ENCODE assay signal across 9 cellular contexts in genomic region chr7:28958235-28958945, GRCh38. TPM values are rescaled to one million over a fixed set of nuclear protein-coding genes. Genes with fewer than 3 reads are reported as not detected.
DNase-seq lines count a peak whose midpoint lies in the region; ATAC-seq, FAIRE-seq and TF ChIP-seq lines count a peak whose summit lies in the region.
"Had no signal": no experiment of that assay in that cellular context is flagged by ENCODE, and none has a peak within 500 bp of the region (broad histone marks: within the 10 kb centered on the region; RNA-seq: fewer than 3 reads in every experiment).

Gene TRIL (minus strand): TSS chr7:28958330. CDS start chr7:28958046, 284 bp downstream.

- H3K27me3 ChIP-seq in duodenal mucosa (ENCODE audit: control insufficient read depth in 1 of 2, insufficient read depth in 2 of 2, low read length in 2 of 2): peaks cover 6 to 9% of the 10 kb centered on the region in 2 donors
- no peaks in the 10 kb centered on the region for H3K27me3 ChIP-seq in HepG2 (ENCODE audit: control insufficient read depth in 1 of 2, insufficient read depth in 2 of 2, low read length in 2 of 2)
- no peaks in the 10 kb centered on the region for H3K27me3 ChIP-seq in MM.1S (replicated peaks; ENCODE audit: insufficient read depth, low read length)

- H3K9me3 Mint-ChIP-seq in stimulated activated naive B cell treated with anti-CD40 and anti-IgM and Interleukin-4, amounts not matched to agents 10 μg/mL and 1 μg/mL and 100 μg/mL, for 72 hours: no peaks in the 10 kb centered on the region

- H3K4me2 ChIP-seq in HepG2 (ENCODE audit: low read depth, low read length) (no peak within 1 kb of the TSS), MM.1S (ENCODE audit: low read depth, low read length) (no peak within 1 kb of the TSS)

- H3K27ac ChIP-seq in duodenal mucosa (ENCODE audit: low read depth, low read length) (no peak within 1 kb of the TSS), HepG2 (ENCODE audit: extremely low read length, insufficient read depth, low read length) (no peak within 1 kb of the TSS), MM.1S (ENCODE audit: low read length) (no peak within 1 kb of the TSS)

- peaks cover 21 to 37% of the 10 kb centered on the region in 2 donors for H3K4me1 ChIP-seq in duodenal mucosa (ENCODE audit: control insufficient read depth in 1 of 2, insufficient read depth in 2 of 2, low read length in 2 of 2)
- H3K4me1 ChIP-seq in HepG2 (ENCODE audit: insufficient read depth, low read length): peaks cover 22% of the 10 kb centered on the region
- H3K4me1 ChIP-seq in MM.1S (ENCODE audit: low read length): peaks cover 10% of the 10 kb centered on the region

- peak within 1 kb of the TSS; percentile 64 to 79 for H3K4me3 ChIP-seq in duodenal mucosa (ENCODE audit: low read depth in 1 of 2, low read length in 2 of 2)
- H3K4me3 ChIP-seq in HepG2 (replicated peaks in 1 of 3; ENCODE audit: insufficient read depth in 1 of 3, low read depth in 2 of 3, low read length in 3 of 3): no peak within 1 kb of the TSS
- no peak within 1 kb of the TSS for H3K4me3 ChIP-seq in MM.1S (ENCODE audit: low read length)
- H3K4me3 ChIP-seq: K562 had no signal

- intact Hi-C loops in HepG2 (cut with micrococcal nuclease; ENCODE audit: unreplicated experiment): no loop called here

- H3K9ac ChIP-seq in duodenal mucosa (ENCODE audit: low read depth in 1 of 2, low read length in 2 of 2): peak within 1 kb of the TSS in 1 of 2 donors; percentile 79
- H3K9ac ChIP-seq in HepG2 (ENCODE audit: insufficient read depth, low read depth, low read length): no peak within 1 kb of the TSS
- H3K9ac ChIP-seq in MM.1S (ENCODE audit: low read length): no peak within 1 kb of the TSS

- TF ChIP-seq POLR2A in HepG2 (IDR thresholded peaks at IDR 0.05; ENCODE audit: insufficient read depth in 1 of 2, low read depth in 2 of 2, low read length in 2 of 2): no peak

- peaks cover 18 to 33% of the 10 kb centered on the region in 2 donors for H3K4me1 Mint-ChIP-seq in stimulated activated naive B cell treated with anti-CD40 and anti-IgM and Interleukin-4, amounts not matched to agents 10 μg/mL and 1 μg/mL and 100 μg/mL, for 72 hours

- DNase-seq in DMS153 treated with DMSO at 0.1 percent for 48 hours (lab: John Stamatoyannopoulos, UW; ENCODE audit: unreplicated experiment): peak; percentile 70
- peak; percentile 76 to 79 for DNase-seq in NCI-H524 (lab: John Stamatoyannopoulos, UW)
- no peak for DNase-seq in HepG2 (ENCODE audit: low spot score)
- DNase-seq in stimulated activated naive B cell treated with anti-CD40 and anti-IgM and Interleukin-4, amounts not matched to agents 10 μg/mL and 1 μg/mL and 100 μg/mL, for 72 hours: no peak
- no peak for DNase-seq in OCI-M2 (lab: John Stamatoyannopoulos, UW; ENCODE audit: unreplicated experiment)
- DNase-seq in NCI-H2081 treated with DMSO at 0.1 percent for 48 hours (lab: John Stamatoyannopoulos, UW): no peak
- no peak for DNase-seq in MM.1S

- no TSS peak for BruUV-seq in HepG2 (replicated peaks; lab: Mats Ljungman, UMichigan)

- no peaks in the 10 kb centered on the region for H3K79me2 ChIP-seq in HepG2 (ENCODE audit: insufficient read depth, low read length)
- no peaks in the 10 kb centered on the region for H3K79me2 ChIP-seq in MM.1S (ENCODE audit: low read length)

- peak within 1 kb of the TSS; percentile 88 for H3K27ac Mint-ChIP-seq in stimulated activated naive B cell treated with anti-CD40 and anti-IgM and Interleukin-4, amounts not matched to agents 10 μg/mL and 1 μg/mL and 100 μg/mL, for 72 hours

- H3K27me3 Mint-ChIP-seq in stimulated activated naive B cell treated with anti-CD40 and anti-IgM and Interleukin-4, amounts not matched to agents 10 μg/mL and 1 μg/mL and 100 μg/mL, for 72 hours: peaks cover 53 to 81% of the 10 kb centered on the region in 2 donors

- peaks cover 3% of the 10 kb centered on the region; the same call in 1 of the 2 replicates for H3F3A ChIP-seq in MM.1S (ENCODE audit: insufficient read depth, low read length)

- FAIRE-seq in HepG2 (lab: Jason Lieb, UNC): no peak
- FAIRE-seq: K562 had no signal

- peak within 1 kb of the TSS; percentile 12 to 39 for H3K4me3 Mint-ChIP-seq in stimulated activated naive B cell treated with anti-CD40 and anti-IgM and Interleukin-4, amounts not matched to agents 10 μg/mL and 1 μg/mL and 100 μg/mL, for 72 hours

- no peak for ATAC-seq in HepG2
- ATAC-seq in stimulated activated naive B cell treated with anti-CD40 and anti-IgM and Interleukin-4, amounts not matched to agents 10 μg/mL and 1 μg/mL and 100 μg/mL, for 72 hours (replicated peaks): no peak
- ATAC-seq: K562 had no signal

- WGBS in HepG2 (ENCODE audit: low lambda C conversion rate): 96% methylated on average over 44 of the region's 65 CpGs

- in situ Hi-C loops in HepG2 (cut with HindIII; ENCODE audit: extremely low pct_ligation_motif_present, low pct_unique_long_range_greater_than_20kb): loop anchor here (5.0 to 10.0 kb wide), 2 partner anchors 36 to 146 kb away; no protein-coding TSS in a partner anchor

- no peaks in the 10 kb centered on the region for H3K36me3 Mint-ChIP-seq in stimulated activated naive B cell treated with anti-CD40 and anti-IgM and Interleukin-4, amounts not matched to agents 10 μg/mL and 1 μg/mL and 100 μg/mL, for 72 hours

- no peak for TF ChIP-seq EP300 in HepG2 (IDR thresholded peaks at IDR 0.05; ENCODE audit: low read depth in 2 of 2, low read length in 2 of 2)
- TF ChIP-seq EP300 in HepG2 (CRISPR knock-in tag; IDR thresholded peaks at IDR 0.05; ENCODE audit: borderline replicate concordance): no peak

- H3K36me3 ChIP-seq in duodenal mucosa (ENCODE audit: control insufficient read depth in 1 of 2, insufficient read depth in 2 of 2, low read length in 2 of 2) (no peaks in the 10 kb centered on the region), HepG2 (replicated peaks in 1 of 2; ENCODE audit: control insufficient read depth in 1 of 2, insufficient read depth in 2 of 2, low read length in 2 of 2) (no peaks in the 10 kb centered on the region; a peak in 1 of 5 replicates), MM.1S (replicated peaks; ENCODE audit: insufficient read depth, low read length) (no peaks in the 10 kb centered on the region)

- H3K9me3 ChIP-seq in duodenal mucosa (ENCODE audit: control insufficient read depth in 1 of 2, low read length in 2 of 2) (no peaks in the 10 kb centered on the region), HepG2 (ENCODE audit: low read length) (no peaks in the 10 kb centered on the region), MM.1S (replicated peaks; ENCODE audit: insufficient read depth, low read length) (no peaks in the 10 kb centered on the region)

- no peaks in the 10 kb centered on the region for H4K20me1 ChIP-seq in HepG2 (ENCODE audit: insufficient read depth, low read length)
- no peaks in the 10 kb centered on the region for H4K20me1 ChIP-seq in MM.1S (ENCODE audit: insufficient read depth, low read length)

- TF ChIP-seq CTCF in HepG2 (CRISPR knock-in tag; IDR thresholded peaks at IDR 0.05) (no peak), MM.1S (IDR thresholded peaks at IDR 0.05; ENCODE audit: low read length) (no peak)

- no peaks in the 10 kb centered on the region for H3K9me2 ChIP-seq in MM.1S (replicated peaks; ENCODE audit: insufficient read depth, low read length)

- CTCF ChIA-PET in HepG2 (lab: Yijun Ruan, JAX; ENCODE audit: low intra/inter-chr PET ratio, low total read pairs): no interaction called here

- H2AFZ ChIP-seq in HepG2 (ENCODE audit: low read length) (no peak within 1 kb of the TSS), MM.1S (ENCODE audit: low read length) (no peak within 1 kb of the TSS)

- POLR2A ChIA-PET in HepG2 (lab: Yijun Ruan, JAX): interaction anchor here (2.8 kb wide), 1 partner anchor 142 kb away, joined by 18 read pairs; no protein-coding TSS in a partner anchor

- TF ChIP-seq RAD21 in HepG2 (CRISPR knock-in tag; IDR thresholded peaks at IDR 0.05): no peak

TF ChIP-seq in HepG2, 621 proteins besides CTCF, POLR2A, EP300 and RAD21 (continues in another document):
- TF ChIP-seq SUZ12 (IDR thresholded peaks at IDR 0.05; ENCODE audit: low read depth, low read length) (no peak), KAT2B (IDR thresholded peaks at IDR 0.05; ENCODE audit: borderline replicate concordance, low read depth, low read length) (no peak)

RNA-seq across cellular contexts. Expression of gene TRIL, which starts in this region (rescaled TPM):
- total RNA-seq in HepG2 (2016; rRNA removed; fragmentation: Illumina TruSeq; extraction: Trizol): 0.40 and 0.45 TPM in 2 replicates
- 0.09 and 0.10 TPM in 2 replicates for total RNA-seq in HepG2 (2016; cell fraction: cytosol; rRNA removed; fragmentation: Illumina TruSeq; extraction: Trizol; ENCODE audit: low read depth)
- 0.46 and 0.52 TPM in 2 replicates for total RNA-seq in HepG2 (2016; cell fraction: insoluble cytoplasmic fraction; rRNA removed; fragmentation: Illumina TruSeq; extraction: Trizol)
- 0.38 and 0.49 TPM in 2 replicates for total RNA-seq in HepG2 (2016; cell fraction: membrane; rRNA removed; fragmentation: Illumina TruSeq; extraction: Trizol)
- total RNA-seq in HepG2 (2016; cell fraction: nucleus; rRNA removed; fragmentation: Illumina TruSeq; extraction: Trizol): 0.50 and 0.81 TPM in 2 replicates
- 0.18 and 0.26 TPM in 2 replicates for polyA plus RNA-seq in HepG2 (2011; rRNA removed)
- 0.21 and 0.23 TPM in 2 replicates for polyA plus RNA-seq in HepG2 (2011; cell fraction: cytosol; rRNA removed)
- 0.16 and 0.19 TPM in 2 replicates for polyA plus RNA-seq in HepG2 (2011; cell fraction: nucleus; rRNA removed)
- 0.17 and 0.28 TPM in 2 replicates for polyA plus RNA-seq in HepG2 (2012)
- 0.12 TPM in 2 replicates for polyA plus RNA-seq in HepG2 (2016; cell fraction: cytosol; fragmentation: Illumina TruSeq; extraction: Trizol; ENCODE audit: low read depth)
- polyA plus RNA-seq in HepG2 (2016; cell fraction: insoluble cytoplasmic fraction; fragmentation: Illumina TruSeq; extraction: Trizol; ENCODE audit: low read depth): 0.41 and 0.48 TPM in 2 replicates
- 0.23 and 0.24 TPM in 2 replicates for polyA plus RNA-seq in HepG2 (2016; cell fraction: membrane; fragmentation: Illumina TruSeq; extraction: Trizol; ENCODE audit: low read depth)
- 0.51 and 0.52 TPM in 2 replicates for polyA plus RNA-seq in HepG2 (2016; cell fraction: nucleus; fragmentation: Illumina TruSeq; extraction: Trizol; ENCODE audit: insufficient read depth, low read depth)
- 0.48 TPM in 1 of 2 replicates, not detected in the other for polyA minus RNA-seq in HepG2 (2011; rRNA and poly(A)+ RNA removed; ENCODE audit: low replicate concordance)
- 0.30 TPM in 1 of 2 replicates, not detected in the other for polyA minus RNA-seq in HepG2 (2011; cell fraction: cytosol; rRNA and poly(A)+ RNA removed)
- 0.90 and 1.2 TPM in 2 replicates for polyA minus RNA-seq in HepG2 (2011; cell fraction: nucleus; rRNA and poly(A)+ RNA removed)
- total RNA-seq: K562 had no signal
- polyA plus RNA-seq: K562 had no signal

Comparison
In these comparisons a context has a peak if more than half of its experiments do, and no peak if none do; other contexts are left out.
1. DNase-seq: peak in DMS153 treated with DMSO at 0.1 percent for 48 hours (single experiment) and NCI-H524 (2 of 2); none in HepG2 (single experiment), stimulated activated naive B cell treated with anti-CD40 and anti-IgM and Interleukin-4, amounts not matched to agents 10 μg/mL and 1 μg/mL and 100 μg/mL, for 72 hours (single experiment), OCI-M2 (single experiment), NCI-H2081 treated with DMSO at 0.1 percent for 48 hours (single experiment) and MM.1S (single experiment).
2. H3K4me3 ChIP-seq: peak in duodenal mucosa (2 of 2); none in HepG2 (0 of 3) and MM.1S (single experiment).